2 cellular contexts compared by ENCODE assay signal in the genomic region with DNA sequence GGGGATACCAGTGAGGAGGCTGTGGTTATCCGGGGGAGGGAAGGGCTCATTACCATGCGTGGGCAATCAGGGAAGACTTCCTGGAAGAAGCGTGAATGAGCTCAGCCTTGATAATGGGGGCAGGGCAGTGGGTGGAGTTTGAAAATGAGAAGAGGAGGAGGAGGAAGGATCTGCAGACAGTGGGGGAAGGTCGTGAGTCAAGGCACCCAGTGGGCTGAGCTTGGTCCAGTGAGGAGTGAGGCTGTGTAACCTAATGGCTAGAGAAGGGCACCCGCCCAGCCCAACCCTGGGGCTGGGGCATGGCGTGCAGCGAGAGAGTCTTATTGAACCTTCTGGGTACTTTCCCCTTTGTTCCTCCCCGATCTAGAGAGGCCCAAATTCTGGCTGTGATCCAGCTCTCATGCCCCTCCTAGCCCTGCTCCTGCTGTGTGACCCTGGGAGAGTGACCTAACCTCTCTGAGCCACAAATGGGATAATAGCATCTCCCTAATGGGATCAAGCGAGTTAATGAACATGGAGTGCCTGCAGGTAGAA.
TF ChIP-seq lines count a peak whose summit lies in the region.

No MANE protein-coding gene starts in this region.

TF ChIP-seq in HCT116, 20 proteins besides CTCF, POLR2A, EP300 and RAD21:
- TF ChIP-seq ELF1 (IDR thresholded peaks at IDR 0.05; ENCODE audit: borderline replicate concordance, low read depth) (no peak), CEBPB (IDR thresholded peaks at IDR 0.05; ENCODE audit: low read depth) (no peak), JUND (IDR thresholded peaks at IDR 0.05) (no peak), ZFX (IDR thresholded peaks at IDR 0.05) (no peak), SRF (IDR thresholded peaks at IDR 0.05; ENCODE audit: low read depth) (no peak), EGR1 (IDR thresholded peaks at IDR 0.05; ENCODE audit: low read depth) (no peak), EZH2 (IDR thresholded peaks at IDR 0.05) (no peak), SIN3A (IDR thresholded peaks at IDR 0.05; ENCODE audit: low read depth) (no peak), FOSL1 (IDR thresholded peaks at IDR 0.05; ENCODE audit: low read depth) (no peak), YY1 (IDR thresholded peaks at IDR 0.05; ENCODE audit: extremely low read depth, insufficient replicate concordance, low read depth, low read length) (no peak), EZH2phosphoT487 (IDR thresholded peaks at IDR 0.05; ENCODE audit: borderline replicate concordance) (no peak), CBX3 (IDR thresholded peaks at IDR 0.05; ENCODE audit: low read depth) (no peak), ZBTB33 (IDR thresholded peaks at IDR 0.05; ENCODE audit: extremely low read depth, insufficient replicate concordance, low read length) (no peak)
- TF ChIP-seq, protein P1, sequence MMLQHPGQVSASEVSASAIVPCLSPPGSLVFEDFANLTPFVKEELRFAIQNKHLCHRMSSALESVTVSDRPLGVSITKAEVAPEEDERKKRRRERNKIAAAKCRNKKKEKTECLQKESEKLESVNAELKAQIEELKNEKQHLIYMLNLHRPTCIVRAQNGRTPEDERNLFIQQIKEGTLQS (IDR thresholded peaks at IDR 0.05): no peak

TF ChIP-seq in GM12878, 131 proteins besides CTCF, POLR2A, EP300 and RAD21:
- TF ChIP-seq SMARCA5 (IDR thresholded peaks at IDR 0.05) (peak; percentile 39; the same call in 1 of the 2 replicates), EED (IDR thresholded peaks at IDR 0.05; ENCODE audit: low read depth) (peak; percentile 22; the same call in 1 of the 2 replicates), CHD2 (IDR thresholded peaks at IDR 0.05; ENCODE audit: borderline replicate concordance, low read depth, low read length) (no peak), CREB1 (IDR thresholded peaks at IDR 0.05; ENCODE audit: low read depth) (no peak), RCOR1 (conservative IDR thresholded peaks at IDR 0.05; ENCODE audit: low read depth, low read length) (no peak), GATAD2B (conservative IDR thresholded peaks at IDR 0.05; ENCODE audit: low read depth) (no peak), PRDM15 (CRISPR knock-in tag; IDR thresholded peaks at IDR 0.05) (no peak), ZNF622 (IDR thresholded peaks at IDR 0.05) (no peak), IKZF1 (conservative IDR thresholded peaks at IDR 0.05) (0 out of 2 replicates have a peak, but pooled peaks have one; percentile 15), HDGF (IDR thresholded peaks at IDR 0.05) (no peak), RUNX3 (IDR thresholded peaks at IDR 0.05; ENCODE audit: low read length) (peak; percentile 50; the same call in 1 of the 2 replicates)
